In the genomic region with DNA sequence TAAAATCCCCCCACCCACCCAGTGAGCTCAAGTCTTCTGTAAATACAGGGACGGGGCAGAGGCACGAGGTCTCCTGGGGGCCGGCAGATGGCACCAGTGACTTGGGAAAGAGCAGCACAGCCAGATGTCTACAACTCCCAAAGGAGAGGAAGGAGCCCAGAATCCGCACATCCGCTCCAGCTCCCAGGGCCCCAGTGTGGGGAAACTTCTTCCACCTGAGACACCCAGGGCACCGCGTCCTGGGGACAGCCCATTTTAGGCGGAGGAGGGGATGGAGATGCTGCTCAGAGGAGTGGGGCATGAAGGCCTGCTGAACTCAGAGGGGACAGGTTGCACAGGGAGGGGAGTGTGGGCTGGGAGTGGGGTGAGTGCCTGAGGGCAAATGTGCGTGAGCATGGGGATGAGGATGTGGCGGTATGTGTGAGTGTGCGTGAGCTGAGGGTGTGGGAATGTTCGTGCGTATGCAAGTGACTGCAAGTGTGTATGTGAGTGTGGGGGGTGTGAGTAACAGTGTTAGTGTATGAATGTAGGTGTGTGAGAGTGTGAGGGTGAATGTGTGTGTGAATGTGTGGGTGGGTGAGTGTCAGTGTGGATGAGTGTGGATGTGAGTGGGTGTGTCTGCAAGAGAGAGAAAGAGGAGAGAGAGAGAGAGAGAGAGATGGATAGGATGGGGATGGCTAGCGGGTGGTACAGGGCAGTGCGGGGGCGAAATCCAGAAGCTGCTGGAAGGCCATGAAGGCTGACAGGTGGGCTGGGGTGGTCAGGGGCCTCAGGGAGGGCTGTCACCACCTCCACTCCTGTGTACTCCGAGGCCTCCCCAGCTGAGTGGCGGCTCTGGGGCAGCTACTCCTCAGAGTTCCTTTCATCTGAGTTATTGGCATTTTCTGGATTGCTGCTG, we compare ENCODE assay signal across 8 cellular contexts.
DNase-seq lines count a peak whose midpoint lies in the region; ATAC-seq and TF ChIP-seq lines count a peak whose summit lies in the region.

No MANE protein-coding gene starts in this region.

- WGBS in sigmoid colon, 2 donors = 48 to 57% methylated on average over 18 of the region's 18 CpGs

- CTCF ChIA-PET in activated CD4-positive, alpha-beta memory T cell treated with anti-CD3 and anti-CD28 coated beads for 36 hours (lab: Charles Lee) = interaction anchor here (0.7 to 11.8 kb wide), 5 partner anchors 8 to 252 kb away, joined by 3 to 393 read pairs (median 4); a partner anchor contains a TSS
- CTCF ChIA-PET in activated CD4-positive, alpha-beta memory T cell treated with anti-CD3 and anti-CD28 coated beads, Interleukin-2, amount 10 ng/mL, durations not matched to agents 7 days and 5 days (lab: Charles Lee) = interaction anchor here (0.6 to 1.9 kb wide), 8 partner anchors 7 to 237 kb away, joined by 3 to 6 read pairs (median 4); no protein-coding TSS in a partner anchor

- TF ChIP-seq POLR2A in sigmoid colon (IDR thresholded peaks at IDR 0.05) = no peak

- intact Hi-C loops in activated CD4-positive, alpha-beta memory T cell treated with anti-CD3 and anti-CD28 coated beads for 36 hours (cut with micrococcal nuclease) = no loop called here
- intact Hi-C loops in sigmoid colon (cut with DNase I) = loop anchor here (10.0 kb wide), 1 partner anchor 577 kb away; no protein-coding TSS in a partner anchor

- no peak overlapping the region for H3K4me3 ChIP-seq in sigmoid colon

- H3K4me1 ChIP-seq in sigmoid colon = no peaks in the 10 kb centered on the region

- H3K9me3 ChIP-seq in sigmoid colon = no peaks in the 10 kb centered on the region

- H3K27me3 Mint-ChIP-seq in activated CD4-positive, alpha-beta memory T cell treated with anti-CD3 and anti-CD28 coated beads for 36 hours = peaks cover 33% of the 10 kb centered on the region
- H3K27me3 Mint-ChIP-seq in activated CD4-positive, alpha-beta memory T cell treated with anti-CD3 and anti-CD28 coated beads, Interleukin-2, amount 10 ng/mL, durations not matched to agents 7 days and 5 days = peaks cover 31% of the 10 kb centered on the region

- TF ChIP-seq EP300 in sigmoid colon (IDR thresholded peaks at IDR 0.05) = no peak

- no peak for ATAC-seq in HG03432 (IDR thresholded peaks at IDR 0.05; ENCODE audit: unreplicated experiment)

- H3K4me1 Mint-ChIP-seq in activated CD4-positive, alpha-beta memory T cell treated with anti-CD3 and anti-CD28 coated beads for 36 hours (ENCODE audit: low read depth) = no peaks in the 10 kb centered on the region
- H3K4me1 Mint-ChIP-seq in activated CD4-positive, alpha-beta memory T cell treated with anti-CD3 and anti-CD28 coated beads, Interleukin-2, amount 10 ng/mL, durations not matched to agents 7 days and 5 days = no peaks in the 10 kb centered on the region

- peaks cover 0 to 3% (median 0%) of the 10 kb centered on the region in 3 donors for H3K27me3 ChIP-seq in sigmoid colon

- peak in 1 of 4 experiments; percentile 14 for TF ChIP-seq CTCF in sigmoid colon (IDR thresholded peaks at IDR 0.05)

- H3K27ac Mint-ChIP-seq in activated CD4-positive, alpha-beta memory T cell treated with anti-CD3 and anti-CD28 coated beads for 36 hours = no peak overlapping the region
- no peak overlapping the region for H3K27ac Mint-ChIP-seq in activated CD4-positive, alpha-beta memory T cell treated with anti-CD3 and anti-CD28 coated beads, Interleukin-2, amount 10 ng/mL, durations not matched to agents 7 days and 5 days

- no peaks in the 10 kb centered on the region for H3K9me3 Mint-ChIP-seq in activated CD4-positive, alpha-beta memory T cell treated with anti-CD3 and anti-CD28 coated beads for 36 hours
- H3K9me3 Mint-ChIP-seq in activated CD4-positive, alpha-beta memory T cell treated with anti-CD3 and anti-CD28 coated beads, Interleukin-2, amount 10 ng/mL, durations not matched to agents 7 days and 5 days = no peaks in the 10 kb centered on the region

- POLR2A ChIA-PET in activated CD4-positive, alpha-beta memory T cell treated with anti-CD3 and anti-CD28 coated beads for 36 hours (lab: Charles Lee) = interaction anchor here (1.3 kb wide), 1 partner anchor 226 kb away, joined by 4 read pairs; no protein-coding TSS in a partner anchor
- POLR2A ChIA-PET in activated CD4-positive, alpha-beta memory T cell treated with anti-CD3 and anti-CD28 coated beads, Interleukin-2, amount 10 ng/mL, durations not matched to agents 7 days and 5 days (lab: Charles Lee) = no interaction called here

- peak; percentile 36 for DNase-seq in activated CD4-positive, alpha-beta memory T cell treated with anti-CD3 and anti-CD28 coated beads for 36 hours
- no peak for DNase-seq in activated CD4-positive, alpha-beta memory T cell treated with anti-CD3 and anti-CD28 coated beads, Interleukin-2, amount 10 ng/mL, durations not matched to agents 7 days and 5 days
- DNase-seq in NCI-H1694 treated with DMSO at 0.1 percent for 48 hours (lab: John Stamatoyannopoulos, UW) (peak; percentile 74), anterior cingulate cortex (lab: John Stamatoyannopoulos, UW) (peak in 35 of 58 donors; percentile 3 to 63 (median 25)), left kidney (ENCODE audit: low read depth, low spot score) (peak; percentile 87), GM19240 (ENCODE audit: insufficient read length, low spot score) (no peak), sigmoid colon (no peak)

- no peak overlapping the region for H3K27ac ChIP-seq in sigmoid colon

- H3K36me3 ChIP-seq in sigmoid colon = no peaks in the 10 kb centered on the region

- no peaks in the 10 kb centered on the region for H3K36me3 Mint-ChIP-seq in activated CD4-positive, alpha-beta memory T cell treated with anti-CD3 and anti-CD28 coated beads for 36 hours
- no peaks in the 10 kb centered on the region for H3K36me3 Mint-ChIP-seq in activated CD4-positive, alpha-beta memory T cell treated with anti-CD3 and anti-CD28 coated beads, Interleukin-2, amount 10 ng/mL, durations not matched to agents 7 days and 5 days (ENCODE audit: low read depth)

- H3K4me3 Mint-ChIP-seq in activated CD4-positive, alpha-beta memory T cell treated with anti-CD3 and anti-CD28 coated beads for 36 hours = no peak overlapping the region
- no peak overlapping the region for H3K4me3 Mint-ChIP-seq in activated CD4-positive, alpha-beta memory T cell treated with anti-CD3 and anti-CD28 coated beads, Interleukin-2, amount 10 ng/mL, durations not matched to agents 7 days and 5 days

Comparison
In these comparisons a context has a peak if more than half of its experiments do, and no peak if none do; other contexts are left out.
1. DNase-seq: peak in activated CD4-positive, alpha-beta memory T cell treated with anti-CD3 and anti-CD28 coated beads for 36 hours (single experiment), NCI-H1694 treated with DMSO at 0.1 percent for 48 hours (single experiment), anterior cingulate cortex (35 of 58) and left kidney (single experiment); none in activated CD4-positive, alpha-beta memory T cell treated with anti-CD3 and anti-CD28 coated beads, Interleukin-2, amount 10 ng/mL, durations not matched to agents 7 days and 5 days (single experiment), GM19240 (single experiment) and sigmoid colon (single experiment).